In genomic region chr20:21514553-21515251, GRCh38 we compare ENCODE assay signal across 12 cellular contexts. TPM values are rescaled to one million over a fixed set of nuclear protein-coding genes. Genes with fewer than 3 reads are reported as not detected.
DNase-seq lines count a peak whose midpoint lies in the region; ATAC-seq, FAIRE-seq and TF ChIP-seq lines count a peak whose summit lies in the region.
"Had no signal": no experiment of that assay in that cellular context is flagged by ENCODE, and none has a peak within 500 bp of the region (broad histone marks: within the 10 kb centered on the region; RNA-seq: fewer than 3 reads in every experiment).

No MANE protein-coding gene starts in this region.

- ATAC-seq in GM21447 (IDR thresholded peaks at IDR 0.05; ENCODE audit: unreplicated experiment) (no peak), HG02678 (IDR thresholded peaks at IDR 0.05; ENCODE audit: unreplicated experiment) (no peak)

- no peak overlapping the region for H3K27ac Mint-ChIP-seq in T-helper 1 cell treated with Interleukin-12 subunit alpha and Interleukin-12 subunit beta and Interleukin-4 antibody, amounts not matched to agents 30 μg/mL and 1 μg/mL, for 36 hours

- H3K4me3 Mint-ChIP-seq in T-helper 1 cell treated with Interleukin-12 subunit alpha and Interleukin-12 subunit beta and Interleukin-4 antibody, amounts not matched to agents 30 μg/mL and 1 μg/mL, for 36 hours = peak overlapping the region; percentile 14

- H3K4me1 ChIP-seq in skeletal muscle satellite cell (ENCODE audit: control insufficient read depth, insufficient read depth, low read length) = peaks cover 23% of the 10 kb centered on the region

- peaks cover 6% of the 10 kb centered on the region for H3K36me3 Mint-ChIP-seq in T-helper 1 cell treated with Interleukin-12 subunit alpha and Interleukin-12 subunit beta and Interleukin-4 antibody, amounts not matched to agents 30 μg/mL and 1 μg/mL, for 36 hours (ENCODE audit: low read depth)

- peak overlapping the region; percentile 44 for H3K4me2 ChIP-seq in skeletal muscle satellite cell (ENCODE audit: low read length)

- no peak for FAIRE-seq in frontal cortex (lab: Jason Lieb, UNC)

- peaks cover 12% of the 10 kb centered on the region for H3K4me1 Mint-ChIP-seq in T-helper 1 cell treated with Interleukin-12 subunit alpha and Interleukin-12 subunit beta and Interleukin-4 antibody, amounts not matched to agents 30 μg/mL and 1 μg/mL, for 36 hours (ENCODE audit: low read depth)

- no peak overlapping the region for H3K9ac ChIP-seq in skeletal muscle satellite cell (ENCODE audit: low read depth, low read length)

- no peak overlapping the region for H3K27ac ChIP-seq in WERI-Rb-1

- TF ChIP-seq CTCF in WERI-Rb-1 (IDR thresholded peaks at IDR 0.05; ENCODE audit: low read depth, low read length) = no peak

- H3K4me3 ChIP-seq in skeletal muscle satellite cell (ENCODE audit: low read length) (no peak overlapping the region), WERI-Rb-1 (ENCODE audit: low read depth, low read length) (no peak overlapping the region)

- H3K27me3 ChIP-seq in skeletal muscle satellite cell (ENCODE audit: control insufficient read depth, insufficient read depth, low read length) (peaks cover 90% of the 10 kb centered on the region), WERI-Rb-1 (ENCODE audit: insufficient read depth, low read depth, severe bottlenecking) (peaks cover 85% of the 10 kb centered on the region)

- no peaks in the 10 kb centered on the region for H3K9me3 Mint-ChIP-seq in T-helper 1 cell treated with Interleukin-12 subunit alpha and Interleukin-12 subunit beta and Interleukin-4 antibody, amounts not matched to agents 30 μg/mL and 1 μg/mL, for 36 hours

- H3K36me3 ChIP-seq in skeletal muscle satellite cell (ENCODE audit: insufficient read depth, low read length) = no peaks in the 10 kb centered on the region
- H3K36me3 ChIP-seq in WERI-Rb-1 = no peaks in the 10 kb centered on the region

- no peak for DNase-seq in T-helper 1 cell
- DNase-seq in M059J (ENCODE audit: low read depth) = peak; percentile 38
- DNase-seq in frontal cortex (ENCODE audit: low spot score in 2 of 2) = peak; percentile 54 to 65
- no peak for DNase-seq in WERI-Rb-1
- DNase-seq: amniotic stem cell, HCEC 1CT had no signal

- H3K27me3 Mint-ChIP-seq in T-helper 1 cell treated with Interleukin-12 subunit alpha and Interleukin-12 subunit beta and Interleukin-4 antibody, amounts not matched to agents 30 μg/mL and 1 μg/mL, for 36 hours (ENCODE audit: low read depth) = peaks cover 84% of the 10 kb centered on the region

- H3K9me3 ChIP-seq in skeletal muscle satellite cell (replicated peaks; ENCODE audit: low read length) (no peaks in the 10 kb centered on the region), WERI-Rb-1 (ENCODE audit: severe bottlenecking) (peaks cover 25% of the 10 kb centered on the region)

RNA-seq across cellular contexts. Expression of gene NKX2-2, which starts 0.8 kb away (rescaled TPM):
- 1.7 and 2.6 TPM in 2 replicates for total RNA-seq in M059J (2014; rRNA removed; shearing (Covaris generic))
- total RNA-seq in frontal cortex = 0.41 TPM
- total RNA-seq in skeletal muscle satellite cell (2012; rRNA removed) = 0.22 and 0.51 TPM in 2 replicates
- total RNA-seq: NCI-H460, renal cortical epithelial cell had no signal

Comparison
In these comparisons a context has a peak if more than half of its experiments do, and no peak if none do; other contexts are left out.
1. DNase-seq: peak in M059J (single experiment) and frontal cortex (2 of 2); none in T-helper 1 cell (0 of 5) and WERI-Rb-1 (single experiment).